ENCODE assay signal across 8 cellular contexts in the genomic region with DNA sequence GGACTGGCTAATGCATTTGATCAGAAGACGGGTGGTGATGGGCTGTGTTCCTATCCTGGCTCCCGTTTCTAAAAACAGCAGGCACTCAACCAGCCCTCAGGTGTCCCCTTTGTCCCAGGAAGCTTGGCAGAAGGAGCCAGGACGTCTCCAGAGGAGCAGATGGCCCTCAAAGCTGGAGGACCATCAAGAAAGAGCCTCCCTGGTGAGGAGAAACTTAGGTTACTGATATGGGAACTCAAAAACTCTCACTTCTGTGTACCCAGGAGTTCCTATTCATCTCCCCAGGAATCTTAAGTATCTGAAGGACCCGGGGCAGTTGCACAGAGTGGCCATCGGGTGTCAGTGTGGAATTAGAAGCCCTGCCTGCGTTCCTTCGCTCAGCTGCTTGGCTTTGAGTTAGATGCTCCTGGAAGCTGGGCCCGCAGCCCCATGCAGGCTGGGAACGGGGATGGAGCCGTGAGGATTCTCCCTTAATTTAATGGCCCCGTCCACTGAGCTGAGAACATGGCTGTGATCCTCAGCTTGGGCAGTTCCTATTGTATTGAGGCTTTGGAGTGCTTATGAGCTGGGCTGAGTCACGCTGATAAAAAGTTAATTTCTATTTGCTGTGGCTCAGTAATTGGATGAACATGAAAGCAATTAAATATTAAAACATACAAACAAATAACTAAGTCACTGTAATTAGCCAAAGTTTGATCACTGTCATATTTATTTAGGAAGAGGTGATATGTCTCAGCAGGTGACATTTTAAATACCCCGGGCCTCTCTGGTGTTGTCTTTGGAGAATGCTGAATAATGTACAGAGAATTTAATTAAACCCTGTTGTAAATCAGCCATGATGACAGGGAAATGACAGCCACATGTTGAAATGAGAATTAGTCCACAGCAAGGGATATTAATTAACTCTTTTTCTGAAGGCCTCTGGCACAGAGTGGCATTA.
DNase-seq lines count a peak whose midpoint lies in the region; TF ChIP-seq lines count a peak whose summit lies in the region.

No MANE protein-coding gene starts in this region.

- peak; percentile 81 for DNase-seq in GM13976 (ENCODE audit: low spot score)
- peak; percentile 55 for DNase-seq in NCI-H2107 treated with DMSO at 0.1 percent for 48 hours (lab: John Stamatoyannopoulos, UW; ENCODE audit: unreplicated experiment)
- peak; percentile 75 for DNase-seq in UCSD-AML1 (lab: John Stamatoyannopoulos, UW; ENCODE audit: unreplicated experiment)
- peak; percentile 87 to 91 for DNase-seq in T47D (ENCODE audit: low read depth in 1 of 2, low spot score in 1 of 2)
- DNase-seq in iPS-NIHi7 (ENCODE audit: extremely low spot score) = peak; percentile 89
- DNase-seq in stimulated activated CD4-positive, alpha-beta T cell treated with anti-CD3 and anti-CD28 coated beads, Interleukin-15, amount 100 ng/mL, for 1 hour (ENCODE audit: low read depth in 1 of 2, low spot score in 1 of 2) = peak; percentile 31 to 35
- DNase-seq in OCI-M2 (lab: John Stamatoyannopoulos, UW; ENCODE audit: unreplicated experiment) = no peak

- TF ChIP-seq CTCF in 22Rv1 (IDR thresholded peaks at IDR 0.05) (peak; percentile 90), GM13976 (IDR thresholded peaks at IDR 0.05; ENCODE audit: borderline replicate concordance, control extremely low read depth, extremely low read depth, insufficient read depth, missing control alignments) (peak; percentile 60)

- no peak overlapping the region for H3K27ac ChIP-seq in 22Rv1

- in situ Hi-C loops in GM13976 (cut with MboI; ENCODE audit: low sequenced_read_pairs, unreplicated experiment) (no loop called here), T47D (cut with HindIII; ENCODE audit: low pct_unique_long_range_greater_than_20kb, low sequenced_read_pairs) (loop anchor here (25.0 kb wide), 1 partner anchor 469 kb away; no protein-coding TSS in a partner anchor)
